Comparison of ENCODE assay signal across 1 cellular context in genomic region chr18:23136326-23137092, GRCh38.
TF ChIP-seq lines count a peak whose summit lies in the region.

No MANE protein-coding gene starts in this region.

TF ChIP-seq in HEK293, 187 proteins besides CTCF, POLR2A, EP300 and RAD21 (continued from another document and continues in another):
- TF ChIP-seq ZNF518A (tag by site-specific recombination; conservative IDR thresholded peaks at IDR 0.05; ENCODE audit: low read depth) (no peak), OSR2 (tag by site-specific recombination; IDR thresholded peaks at IDR 0.05) (no peak), ZNF707 (tag by site-specific recombination; IDR thresholded peaks at IDR 0.05) (no peak), SP2 (tag by site-specific recombination; IDR thresholded peaks at IDR 0.05) (no peak), PATZ1 (tag by site-specific recombination; IDR thresholded peaks at IDR 0.05) (peak; percentile 47; the same call in 1 of the 2 replicates), ZNF626 (tag by site-specific recombination; IDR thresholded peaks at IDR 0.05) (no peak), ZNF501 (tag by site-specific recombination; IDR thresholded peaks at IDR 0.05) (peak; percentile 63; the same call in 1 of the 2 replicates), ZNF335 (tag by site-specific recombination; conservative IDR thresholded peaks at IDR 0.05) (peak; percentile 63), ZNF473 (tag by site-specific recombination; IDR thresholded peaks at IDR 0.05) (no peak), INSM2 (tag by site-specific recombination; IDR thresholded peaks at IDR 0.05) (no peak), ZNF24 (tag by site-specific recombination; IDR thresholded peaks at IDR 0.05) (no peak), ZNF202 (tag by site-specific recombination; IDR thresholded peaks at IDR 0.05; ENCODE audit: borderline replicate concordance) (no peak), ZNF549 (tag by site-specific recombination; IDR thresholded peaks at IDR 0.05) (no peak), REST (tag by site-specific recombination; IDR thresholded peaks at IDR 0.05) (no peak), ZNF623 (tag by site-specific recombination; IDR thresholded peaks at IDR 0.05) (no peak), ZBTB26 (tag by site-specific recombination; optimal IDR thresholded peaks at IDR 0.05) (peak; percentile 69), ZNF292 (tag by site-specific recombination; IDR thresholded peaks at IDR 0.05; ENCODE audit: borderline replicate concordance, low read depth) (no peak), ZNF629 (tag by site-specific recombination; IDR thresholded peaks at IDR 0.05) (no peak), ZNF596 (tag by site-specific recombination; IDR thresholded peaks at IDR 0.05) (no peak), ZNF148 (tag by site-specific recombination; IDR thresholded peaks at IDR 0.05; ENCODE audit: borderline replicate concordance) (no peak), ZNF76 (tag by site-specific recombination; IDR thresholded peaks at IDR 0.05; ENCODE audit: borderline replicate concordance, low read depth) (peak; percentile 70), ZIC2 (tag by site-specific recombination; IDR thresholded peaks at IDR 0.05) (peak; percentile 21; the same call in 1 of the 2 replicates), ZNF138 (tag by site-specific recombination; IDR thresholded peaks at IDR 0.05; ENCODE audit: borderline replicate concordance) (no peak), KLF8 (tag by site-specific recombination; IDR thresholded peaks at IDR 0.05) (peak; percentile 4; the same call in 1 of the 2 replicates), MYNN (tag by site-specific recombination; IDR thresholded peaks at IDR 0.05; ENCODE audit: borderline replicate concordance) (no peak), ELK4 (IDR thresholded peaks at IDR 0.05; ENCODE audit: borderline replicate concordance, low read depth, low read length) (no peak), ZEB2 (tag by site-specific recombination; IDR thresholded peaks at IDR 0.05) (peak; percentile 57; the same call in 1 of the 2 replicates), HOXD13 (CRISPR knock-in tag; IDR thresholded peaks at IDR 0.05; ENCODE audit: borderline replicate concordance) (no peak), ZNF660 (tag by site-specific recombination; IDR thresholded peaks at IDR 0.05) (no peak), ZNF169 (tag by site-specific recombination; IDR thresholded peaks at IDR 0.05) (no peak), ZBTB1 (tag by site-specific recombination; IDR thresholded peaks at IDR 0.05) (no peak), ZBTB6 (tag by site-specific recombination; IDR thresholded peaks at IDR 0.05) (no peak), ZNF768 (tag by site-specific recombination; IDR thresholded peaks at IDR 0.05) (no peak), GLI2 (tag by site-specific recombination; IDR thresholded peaks at IDR 0.05; ENCODE audit: borderline replicate concordance, low read depth) (no peak), KLF10 (tag by site-specific recombination; IDR thresholded peaks at IDR 0.05) (no peak), ZXDB (tag by site-specific recombination; IDR thresholded peaks at IDR 0.05) (0 out of 2 replicates have a peak, but pooled peaks have one; percentile 23), TCF7L2 (IDR thresholded peaks at IDR 0.05; ENCODE audit: borderline replicate concordance, low read depth, low read length) (no peak), YY1 (tag by site-specific recombination; IDR thresholded peaks at IDR 0.05) (no peak)
